In the genomic region with DNA sequence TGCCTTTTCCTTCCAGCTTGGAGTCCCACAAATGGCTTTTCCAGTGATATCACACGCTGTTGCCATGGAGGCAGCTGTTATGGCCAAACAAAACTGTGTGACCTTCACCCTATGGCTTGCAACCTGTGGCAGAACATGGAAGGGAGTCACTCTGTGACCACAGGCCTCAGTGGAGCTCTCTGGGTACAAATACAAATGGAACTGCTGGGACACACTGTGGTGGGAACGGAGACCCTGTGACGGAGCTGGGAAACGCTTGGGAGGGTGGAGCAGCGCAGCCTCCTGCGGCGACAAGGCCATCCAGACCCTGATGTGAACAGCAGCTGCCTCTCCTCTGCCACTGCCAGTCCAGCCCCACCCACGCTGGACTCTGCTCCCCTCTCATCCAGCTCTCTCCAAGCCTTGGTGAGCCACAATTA, we compare ENCODE assay signal across 11 cellular contexts.
A peak's percentile ranks its signal among the peaks of the same experiment; 100 is the strongest.
DNase-seq lines count a peak whose midpoint lies in the region; ATAC-seq and TF ChIP-seq lines count a peak whose summit lies in the region.
"Had no signal": no experiment of that assay in that cellular context is flagged by ENCODE, and none has a peak within 500 bp of the region (broad histone marks: within the 10 kb centered on the region; RNA-seq: fewer than 3 reads in every experiment).

No MANE protein-coding gene starts in this region.

- peak; percentile 14 for DNase-seq in DMS53 treated with DMSO at 0.1 percent for 48 hours (lab: John Stamatoyannopoulos, UW; ENCODE audit: unreplicated experiment)
- DNase-seq in T-helper 17 cell, result no peak
- DNase-seq in hepatocyte (ENCODE audit: low spot score), result peak; percentile 74
- DNase-seq in retina, result peak; percentile 9
- DNase-seq in activated CD4-positive, CD25-positive, alpha-beta regulatory T cell (lab: John Stamatoyannopoulos, UW), result no peak
- DNase-seq in DMS114 treated with DMSO at 0.1 percent for 48 hours (lab: John Stamatoyannopoulos, UW; ENCODE audit: unreplicated experiment), result no peak
- DNase-seq in NOMO-1 treated with DMSO at 0.1 percent for 48 hours (lab: John Stamatoyannopoulos, UW; ENCODE audit: unreplicated experiment), result no peak
- DNase-seq: DMS79; naive thymus-derived CD4-positive, alpha-beta T cell; NCI-H1105 had no signal

- H3K27me3 Mint-ChIP-seq in T-helper 17 cell, result no peaks in the 10 kb centered on the region
- H3K27me3 Mint-ChIP-seq: naive thymus-derived CD4-positive, alpha-beta T cell had no signal

- H3K4me2 ChIP-seq in hepatocyte, result peak overlapping the region; percentile 51

- no peak overlapping the region for H3K4me3 Mint-ChIP-seq in T-helper 17 cell
- H3K4me3 Mint-ChIP-seq: naive thymus-derived CD4-positive, alpha-beta T cell had no signal

- H3K4me3 ChIP-seq in hepatocyte, result no peak overlapping the region

- no peak for ATAC-seq in T-helper 17 cell
- ATAC-seq in GM18870 (IDR thresholded peaks at IDR 0.05; ENCODE audit: unreplicated experiment), result no peak
- ATAC-seq: naive thymus-derived CD4-positive, alpha-beta T cell had no signal

- no peaks in the 10 kb centered on the region for H3K36me3 ChIP-seq in hepatocyte (replicated peaks; ENCODE audit: insufficient read depth, low read depth)

- H3K27me3 ChIP-seq in hepatocyte, result no peaks in the 10 kb centered on the region

- H3K9me2 ChIP-seq in hepatocyte (replicated peaks; ENCODE audit: insufficient read depth), result no peaks in the 10 kb centered on the region

- H3K4me1 ChIP-seq in hepatocyte (ENCODE audit: insufficient read depth), result peaks cover 14% of the 10 kb centered on the region

- H3K9me3 ChIP-seq in T-helper 17 cell (ENCODE audit: control insufficient read depth, low read length, poor library complexity, severe bottlenecking), result no peaks in the 10 kb centered on the region
- H3K9me3 ChIP-seq in hepatocyte (ENCODE audit: low read depth), result no peaks in the 10 kb centered on the region

- no peaks in the 10 kb centered on the region for H3K36me3 Mint-ChIP-seq in T-helper 17 cell (ENCODE audit: low read depth)

- WGBS in hepatocyte (ENCODE audit: low lambda C conversion rate, missing lambda C conversion rate), result 81% methylated on average over 8 of the region's 8 CpGs

- peak overlapping the region; percentile 39 for H2AFZ ChIP-seq in hepatocyte

- no peaks in the 10 kb centered on the region for H4K20me1 ChIP-seq in hepatocyte (ENCODE audit: insufficient read depth, poor library complexity, severe bottlenecking)

- H3K27ac ChIP-seq in hepatocyte, result peak overlapping the region; percentile 93

- peak overlapping the region; percentile 97 for H3K27ac Mint-ChIP-seq in T-helper 17 cell

- TF ChIP-seq CTCF in hepatocyte (IDR thresholded peaks at IDR 0.05; ENCODE audit: poor library complexity), result no peak

- H3K4me1 Mint-ChIP-seq in T-helper 17 cell, result peaks cover 31% of the 10 kb centered on the region

- H3K79me2 ChIP-seq in hepatocyte, result no peaks in the 10 kb centered on the region

Comparison
In these comparisons a context has a peak if more than half of its experiments do, and no peak if none do; other contexts are left out.
1. DNase-seq: peak in DMS53 treated with DMSO at 0.1 percent for 48 hours (single experiment), hepatocyte (single experiment) and retina (single experiment); none in T-helper 17 cell (0 of 3), activated CD4-positive, CD25-positive, alpha-beta regulatory T cell (0 of 4), DMS114 treated with DMSO at 0.1 percent for 48 hours (single experiment) and NOMO-1 treated with DMSO at 0.1 percent for 48 hours (single experiment).